23 cellular contexts compared by ENCODE assay signal in the genomic region with DNA sequence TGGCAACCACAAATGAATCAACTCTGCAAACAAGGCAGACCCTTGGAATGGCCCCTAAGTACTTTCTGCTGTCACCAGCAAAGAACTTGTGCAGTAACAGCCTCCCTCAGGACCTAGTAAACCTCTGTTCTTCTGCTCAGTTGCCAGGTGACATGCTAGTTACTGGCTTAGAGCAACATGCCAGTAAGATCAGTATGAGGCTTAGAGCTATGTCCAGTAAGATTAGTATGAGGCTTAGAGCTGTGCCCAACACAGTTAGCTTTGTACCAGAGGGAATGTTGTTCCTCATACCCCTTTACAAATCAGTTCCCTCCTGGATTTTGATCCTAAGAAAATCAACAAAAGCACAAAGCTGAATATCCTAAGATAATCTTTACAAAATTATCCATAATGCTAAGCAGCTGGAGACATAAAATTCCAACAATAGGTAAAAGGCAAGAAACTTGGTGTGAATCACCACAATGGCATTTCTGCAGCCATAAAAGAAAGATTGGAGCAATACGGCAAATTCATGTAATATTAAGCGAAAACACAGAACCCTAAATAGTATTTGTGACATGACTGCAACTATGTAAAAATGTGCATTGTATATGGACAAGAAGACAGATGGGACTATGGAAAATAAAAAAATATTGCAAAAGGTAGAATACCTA.
A peak's percentile ranks its signal among the peaks of the same experiment; 100 is the strongest.
DNase-seq lines count a peak whose midpoint lies in the region; ATAC-seq, FAIRE-seq and TF ChIP-seq lines count a peak whose summit lies in the region.
"Had no signal": no experiment of that assay in that cellular context is flagged by ENCODE, and none has a peak within 500 bp of the region (broad histone marks: within the 10 kb centered on the region; RNA-seq: fewer than 3 reads in every experiment).

No MANE protein-coding gene starts in this region.

- H2AK5ac ChIP-seq in mesenchymal stem cell (ENCODE audit: low read length, severe bottlenecking), result no peak overlapping the region

- no peak overlapping the region for H3K14ac ChIP-seq in mesenchymal stem cell (ENCODE audit: low read length in 2 of 2)

- no peaks in the 10 kb centered on the region for H3K36me3 Mint-ChIP-seq in HFFc6 (ENCODE audit: low read depth)
- H3K36me3 Mint-ChIP-seq in activated T-cell treated with anti-CD3 and anti-CD28 coated beads, Interleukin-2, amount 50 U/mL, for 4 hours (ENCODE audit: insufficient read depth), result no peaks in the 10 kb centered on the region
- H3K36me3 Mint-ChIP-seq: activated naive CD4-positive, alpha-beta T cell treated with anti-CD3 and anti-CD28 coated beads, Interleukin-2, amount 10 ng/mL, durations not matched to agents 7 days and 5 days had no signal

- H3K36me3 ChIP-seq in RWPE2 (ENCODE audit: low read depth) (no peaks in the 10 kb centered on the region), mesenchymal stem cell (ENCODE audit: control insufficient read depth in 1 of 2, insufficient read depth in 2 of 2, low read depth in 1 of 2, low read length in 2 of 2) (no peaks in the 10 kb centered on the region)
- H3K36me3 ChIP-seq: Peyer's patch, SJCRH30, stomach, tibial artery had no signal

- no peak overlapping the region for H2BK5ac ChIP-seq in mesenchymal stem cell (ENCODE audit: low read depth, low read length, poor library complexity, severe bottlenecking)

- no peak overlapping the region for H2BK120ac ChIP-seq in mesenchymal stem cell (ENCODE audit: low read depth, low read length)

- H3K23ac ChIP-seq in mesenchymal stem cell (ENCODE audit: low read length in 2 of 2), result no peak overlapping the region

- H3K4me1 ChIP-seq in RWPE2 (ENCODE audit: insufficient read depth, poor library complexity, severe bottlenecking), result peaks cover 9% of the 10 kb centered on the region
- peaks cover 10% of the 10 kb centered on the region for H3K4me1 ChIP-seq in mesenchymal stem cell (ENCODE audit: control insufficient read depth, insufficient read depth, low read depth, low read length)
- H3K4me1 ChIP-seq: Peyer's patch, SJCRH30 had no signal

- H2BK12ac ChIP-seq in mesenchymal stem cell (ENCODE audit: low read length in 2 of 2), result no peak overlapping the region

- H3K27me3 ChIP-seq in RWPE2 (ENCODE audit: insufficient read depth, poor library complexity, severe bottlenecking), result no peaks in the 10 kb centered on the region
- H3K27me3 ChIP-seq in mesenchymal stem cell (ENCODE audit: control insufficient read depth in 1 of 2, insufficient read depth in 1 of 2, low read length in 2 of 2), result no peaks in the 10 kb centered on the region
- H3K27me3 ChIP-seq: dorsolateral prefrontal cortex, Peyer's patch, SJCRH30, stomach, tibial artery had no signal

- TF ChIP-seq CTCF in HFFc6 (IDR thresholded peaks at IDR 0.05) (no peak), RWPE2 (IDR thresholded peaks at IDR 0.05; ENCODE audit: poor library complexity, severe bottlenecking) (no peak)

- no peak overlapping the region for H3K27ac Mint-ChIP-seq in HFFc6
- H3K27ac Mint-ChIP-seq: activated CD4-positive, alpha-beta T cell treated with anti-CD3 and anti-CD28 coated beads for 36 hours; activated naive CD4-positive, alpha-beta T cell treated with anti-CD3 and anti-CD28 coated beads, Interleukin-2, amount 10 ng/mL, durations not matched to agents 7 days and 5 days; T-helper 1 cell treated with Interleukin-12 subunit alpha and Interleukin-12 subunit beta and Interleukin-4 antibody, amounts not matched to agents 30 μg/mL and 1 μg/mL, for 36 hours had no signal

- no peak overlapping the region for H2AFZ ChIP-seq in mesenchymal stem cell (ENCODE audit: low read depth, low read length)

- ATAC-seq in RWPE2 (ENCODE audit: low read depth) (peak; percentile 57; the same call in 2 of the 3 replicates), GM21367 (IDR thresholded peaks at IDR 0.05; ENCODE audit: unreplicated experiment) (no peak), HG02642 (IDR thresholded peaks at IDR 0.05; ENCODE audit: poor library complexity, unreplicated experiment) (no peak)
- ATAC-seq in activated T-cell treated with anti-CD3 and anti-CD28 coated beads, Interleukin-2, amount 50 U/mL, for 4 hours, result no peak
- ATAC-seq: activated CD4-positive, alpha-beta T cell treated with anti-CD3 and anti-CD28 coated beads for 36 hours; left ventricle myocardium superior had no signal

- H4K91ac ChIP-seq in mesenchymal stem cell (ENCODE audit: low read length), result no peak overlapping the region

- no peak overlapping the region for H3K9ac ChIP-seq in mesenchymal stem cell (ENCODE audit: low read length)

- DNase-seq in HFFc6 (peak; percentile 11), RWPE2 (ENCODE audit: low spot score) (no peak), dermis blood vessel endothelial cell (peak; percentile 19), mesenchymal stem cell (no peak), GM19239 (ENCODE audit: insufficient read length, low spot score) (no peak)
- DNase-seq in activated T-cell treated with anti-CD3 and anti-CD28 coated beads, Interleukin-2, amount 50 U/mL, for 4 hours, result no peak
- DNase-seq: activated CD4-positive, alpha-beta T cell treated with anti-CD3 and anti-CD28 coated beads for 36 hours; activated naive CD4-positive, alpha-beta T cell treated with anti-CD3 and anti-CD28 coated beads, Interleukin-2, amount 10 ng/mL, durations not matched to agents 7 days and 5 days; central memory CD4-positive, alpha-beta T cell; dorsolateral prefrontal cortex; GOT3; left ventricle myocardium superior; NCI-H1694 treated with DMSO at 0.1 percent for 48 hours; NCI-H526; Peyer's patch; SJCRH30; stomach; tibial artery had no signal

- H3K4me2 ChIP-seq in mesenchymal stem cell (ENCODE audit: low read length, poor library complexity, severe bottlenecking), result no peak overlapping the region

- 88% methylated on average over 2 of the region's 2 CpGs for WGBS in mesenchymal stem cell

- no peak overlapping the region for H3K4ac ChIP-seq in mesenchymal stem cell (ENCODE audit: low read depth in 1 of 2, low read length in 2 of 2)

- no peaks in the 10 kb centered on the region for H3K9me3 ChIP-seq in RWPE2 (ENCODE audit: severe bottlenecking)
- no peaks in the 10 kb centered on the region for H3K9me3 ChIP-seq in mesenchymal stem cell (ENCODE audit: control insufficient read depth, low read length)
- H3K9me3 ChIP-seq: Peyer's patch, SJCRH30, stomach, tibial artery had no signal

- H3K4me3 Mint-ChIP-seq in HFFc6, result no peak overlapping the region; the same call in 1 of the 2 replicates
- H3K4me3 Mint-ChIP-seq in activated T-cell treated with anti-CD3 and anti-CD28 coated beads, Interleukin-2, amount 50 U/mL, for 4 hours, result no peak overlapping the region
- H3K4me3 Mint-ChIP-seq: activated CD4-positive, alpha-beta T cell treated with anti-CD3 and anti-CD28 coated beads for 36 hours; activated naive CD4-positive, alpha-beta T cell treated with anti-CD3 and anti-CD28 coated beads, Interleukin-2, amount 10 ng/mL, durations not matched to agents 7 days and 5 days; T-helper 1 cell treated with Interleukin-12 subunit alpha and Interleukin-12 subunit beta and Interleukin-4 antibody, amounts not matched to agents 30 μg/mL and 1 μg/mL, for 36 hours had no signal

- no peaks in the 10 kb centered on the region for H3K79me1 ChIP-seq in mesenchymal stem cell (replicated peaks; ENCODE audit: low read length, poor library complexity, severe bottlenecking)

- no peaks in the 10 kb centered on the region; the same call in 1 of the 2 replicates for H3K27me3 Mint-ChIP-seq in HFFc6 (ENCODE audit: insufficient read depth)
- H3K27me3 Mint-ChIP-seq in activated T-cell treated with anti-CD3 and anti-CD28 coated beads, Interleukin-2, amount 50 U/mL, for 4 hours (ENCODE audit: low read depth), result no peaks in the 10 kb centered on the region

- H4K8ac ChIP-seq in mesenchymal stem cell (ENCODE audit: low read length), result no peak overlapping the region

- no peak overlapping the region for H3K18ac ChIP-seq in mesenchymal stem cell (ENCODE audit: low read depth in 1 of 2, low read length in 2 of 2)

- FAIRE-seq in GM19239 (lab: Jason Lieb, UNC), result no peak
- FAIRE-seq: D721Med, HTR-8/SVneo had no signal

- H3K9me3 Mint-ChIP-seq in HFFc6, result no peaks in the 10 kb centered on the region
- no peaks in the 10 kb centered on the region for H3K9me3 Mint-ChIP-seq in activated T-cell treated with anti-CD3 and anti-CD28 coated beads, Interleukin-2, amount 50 U/mL, for 4 hours
- H3K9me3 Mint-ChIP-seq: activated naive CD4-positive, alpha-beta T cell treated with anti-CD3 and anti-CD28 coated beads, Interleukin-2, amount 10 ng/mL, durations not matched to agents 7 days and 5 days; T-helper 1 cell treated with Interleukin-12 subunit alpha and Interleukin-12 subunit beta and Interleukin-4 antibody, amounts not matched to agents 30 μg/mL and 1 μg/mL, for 36 hours had no signal

- H2BK15ac ChIP-seq in mesenchymal stem cell (ENCODE audit: low read depth, poor library complexity, severe bottlenecking), result no peak overlapping the region

- peaks cover 42% of the 10 kb centered on the region for H3K4me1 Mint-ChIP-seq in HFFc6 (ENCODE audit: low read depth)
- H3K4me1 Mint-ChIP-seq in activated T-cell treated with anti-CD3 and anti-CD28 coated beads, Interleukin-2, amount 50 U/mL, for 4 hours (ENCODE audit: low read depth), result peaks cover 14% of the 10 kb centered on the region

- H3K4me3 ChIP-seq in RWPE2 (ENCODE audit: severe bottlenecking), result no peak overlapping the region
- H3K4me3 ChIP-seq in mesenchymal stem cell (ENCODE audit: insufficient read depth in 1 of 2, low read depth in 1 of 2, low read length in 2 of 2), result no peak overlapping the region
- H3K4me3 ChIP-seq: dorsolateral prefrontal cortex, Peyer's patch, SJCRH30, stomach, tibial artery had no signal

- H3K27ac ChIP-seq in RWPE2 (ENCODE audit: poor library complexity, severe bottlenecking), result no peak overlapping the region
- H3K27ac ChIP-seq in mesenchymal stem cell (ENCODE audit: low read length, poor library complexity, severe bottlenecking), result peak overlapping the region; percentile 41
- H3K27ac ChIP-seq: Peyer's patch, SJCRH30, stomach, tibial artery had no signal

Comparison
In these comparisons a context has a peak if more than half of its experiments do, and no peak if none do; other contexts are left out.
1. DNase-seq: peak in HFFc6 (single experiment) and dermis blood vessel endothelial cell (single experiment); none in RWPE2 (single experiment), mesenchymal stem cell (single experiment), activated T-cell treated with anti-CD3 and anti-CD28 coated beads, Interleukin-2, amount 50 U/mL, for 4 hours (single experiment) and GM19239 (single experiment).